1 cellular context compared by ENCODE assay signal in the genomic region with DNA sequence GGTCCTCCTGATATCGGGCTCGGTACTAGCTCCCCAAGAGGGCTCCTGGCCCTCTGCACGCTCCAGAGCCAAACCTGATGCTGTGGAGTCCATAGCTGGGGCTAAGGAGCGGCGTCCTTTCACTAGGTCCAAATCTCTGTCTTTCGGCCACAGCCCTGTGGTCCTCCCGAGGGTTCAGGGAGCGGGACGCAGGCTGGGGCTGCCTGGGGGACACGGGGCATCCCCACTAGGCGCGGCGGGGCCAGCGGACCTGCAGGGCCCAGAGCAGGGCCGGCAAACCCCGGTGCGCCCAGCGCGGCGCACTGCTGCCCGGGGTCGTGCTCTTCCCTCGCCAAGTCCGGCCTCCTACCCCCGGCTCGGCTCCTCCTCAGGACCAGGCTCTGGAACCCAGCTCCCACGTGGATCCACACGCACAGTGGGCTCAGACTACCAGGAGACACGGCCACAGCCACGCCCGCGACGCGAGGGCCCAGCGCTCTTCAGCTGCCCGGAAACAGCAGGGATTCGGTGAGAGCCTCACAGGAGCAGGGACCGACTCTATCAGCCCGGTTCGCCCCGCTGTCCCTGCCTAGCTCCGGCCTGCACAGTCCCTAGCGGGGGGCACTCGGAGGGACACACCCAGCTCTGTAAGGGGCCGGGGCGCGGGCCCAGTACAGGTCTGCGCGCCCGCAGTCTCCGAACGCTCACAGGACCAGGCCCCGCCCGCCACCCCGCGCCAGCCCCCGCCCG.
TF ChIP-seq lines count a peak whose summit lies in the region.

No MANE protein-coding gene starts in this region.

TF ChIP-seq in HepG2, 621 proteins besides CTCF, POLR2A, EP300 and RAD21 (continued from another document and continues in another):
- TF ChIP-seq, protein P1, sequence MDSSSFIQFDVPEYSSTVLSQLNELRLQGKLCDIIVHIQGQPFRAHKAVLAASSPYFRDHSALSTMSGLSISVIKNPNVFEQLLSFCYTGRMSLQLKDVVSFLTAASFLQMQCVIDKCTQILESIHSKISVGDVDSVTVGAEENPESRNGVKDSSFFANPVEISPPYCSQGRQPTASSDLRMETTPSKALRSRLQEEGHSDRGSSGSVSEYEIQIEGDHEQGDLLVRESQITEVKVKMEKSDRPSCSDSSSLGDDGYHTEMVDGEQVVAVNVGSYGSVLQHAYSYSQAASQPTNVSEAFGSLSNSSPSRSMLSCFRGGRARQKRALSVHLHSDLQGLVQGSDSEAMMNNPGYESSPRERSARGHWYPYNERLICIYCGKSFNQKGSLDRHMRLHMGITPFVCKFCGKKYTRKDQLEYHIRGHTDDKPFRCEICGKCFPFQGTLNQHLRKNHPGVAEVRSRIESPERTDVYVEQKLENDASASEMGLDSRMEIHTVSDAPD (CRISPR knock-in tag; IDR thresholded peaks at IDR 0.05) = no peak; the same call in 1 of the 2 replicates
- TF ChIP-seq, protein P2, sequence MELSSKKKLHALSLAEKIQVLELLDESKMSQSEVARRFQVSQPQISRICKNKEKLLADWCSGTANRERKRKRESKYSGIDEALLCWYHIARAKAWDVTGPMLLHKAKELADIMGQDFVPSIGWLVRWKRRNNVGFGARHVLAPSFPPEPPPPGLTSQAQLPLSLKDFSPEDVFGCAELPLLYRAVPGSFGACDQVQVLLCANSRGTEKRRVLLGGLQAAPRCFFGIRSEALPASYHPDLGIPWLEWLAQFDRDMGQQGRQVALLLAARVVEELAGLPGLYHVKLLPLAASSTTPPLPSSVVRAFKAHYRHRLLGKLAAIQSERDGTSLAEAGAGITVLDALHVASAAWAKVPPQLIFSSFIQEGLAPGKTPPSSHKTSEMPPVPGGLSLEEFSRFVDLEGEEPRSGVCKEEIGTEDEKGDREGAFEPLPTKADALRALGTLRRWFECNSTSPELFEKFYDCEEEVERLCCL (CRISPR knock-in tag; IDR thresholded peaks at IDR 0.05; ENCODE audit: borderline replicate concordance) = no peak
- TF ChIP-seq, protein P3, sequence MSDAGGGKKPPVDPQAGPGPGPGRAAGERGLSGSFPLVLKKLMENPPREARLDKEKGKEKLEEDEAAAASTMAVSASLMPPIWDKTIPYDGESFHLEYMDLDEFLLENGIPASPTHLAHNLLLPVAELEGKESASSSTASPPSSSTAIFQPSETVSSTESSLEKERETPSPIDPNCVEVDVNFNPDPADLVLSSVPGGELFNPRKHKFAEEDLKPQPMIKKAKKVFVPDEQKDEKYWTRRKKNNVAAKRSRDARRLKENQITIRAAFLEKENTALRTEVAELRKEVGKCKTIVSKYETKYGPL (CRISPR knock-in tag; IDR thresholded peaks at IDR 0.05) = no peak
- TF ChIP-seq, protein P4, sequence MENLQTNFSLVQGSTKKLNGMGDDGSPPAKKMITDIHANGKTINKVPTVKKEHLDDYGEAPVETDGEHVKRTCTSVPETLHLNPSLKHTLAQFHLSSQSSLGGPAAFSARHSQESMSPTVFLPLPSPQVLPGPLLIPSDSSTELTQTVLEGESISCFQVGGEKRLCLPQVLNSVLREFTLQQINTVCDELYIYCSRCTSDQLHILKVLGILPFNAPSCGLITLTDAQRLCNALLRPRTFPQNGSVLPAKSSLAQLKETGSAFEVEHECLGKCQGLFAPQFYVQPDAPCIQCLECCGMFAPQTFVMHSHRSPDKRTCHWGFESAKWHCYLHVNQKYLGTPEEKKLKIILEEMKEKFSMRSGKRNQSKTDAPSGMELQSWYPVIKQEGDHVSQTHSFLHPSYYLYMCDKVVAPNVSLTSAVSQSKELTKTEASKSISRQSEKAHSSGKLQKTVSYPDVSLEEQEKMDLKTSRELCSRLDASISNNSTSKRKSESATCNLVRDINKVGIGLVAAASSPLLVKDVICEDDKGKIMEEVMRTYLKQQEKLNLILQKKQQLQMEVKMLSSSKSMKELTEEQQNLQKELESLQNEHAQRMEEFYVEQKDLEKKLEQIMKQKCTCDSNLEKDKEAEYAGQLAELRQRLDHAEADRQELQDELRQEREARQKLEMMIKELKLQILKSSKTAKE (CRISPR knock-in tag; IDR thresholded peaks at IDR 0.05; ENCODE audit: borderline replicate concordance) = no peak
- TF ChIP-seq, protein P5, sequence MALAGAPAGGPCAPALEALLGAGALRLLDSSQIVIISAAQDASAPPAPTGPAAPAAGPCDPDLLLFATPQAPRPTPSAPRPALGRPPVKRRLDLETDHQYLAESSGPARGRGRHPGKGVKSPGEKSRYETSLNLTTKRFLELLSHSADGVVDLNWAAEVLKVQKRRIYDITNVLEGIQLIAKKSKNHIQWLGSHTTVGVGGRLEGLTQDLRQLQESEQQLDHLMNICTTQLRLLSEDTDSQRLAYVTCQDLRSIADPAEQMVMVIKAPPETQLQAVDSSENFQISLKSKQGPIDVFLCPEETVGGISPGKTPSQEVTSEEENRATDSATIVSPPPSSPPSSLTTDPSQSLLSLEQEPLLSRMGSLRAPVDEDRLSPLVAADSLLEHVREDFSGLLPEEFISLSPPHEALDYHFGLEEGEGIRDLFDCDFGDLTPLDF (CRISPR knock-in tag; IDR thresholded peaks at IDR 0.05) = no peak
- TF ChIP-seq JUND (CRISPR knock-in tag; IDR thresholded peaks at IDR 0.05) = no peak
- no peak for TF ChIP-seq ZNF777 (CRISPR knock-in tag; IDR thresholded peaks at IDR 0.05)
- TF ChIP-seq ZSCAN9 (CRISPR knock-in tag; IDR thresholded peaks at IDR 0.05; ENCODE audit: borderline replicate concordance) = no peak
- no peak for TF ChIP-seq U2AF2 (IDR thresholded peaks at IDR 0.05; ENCODE audit: low read depth, low read length)
- TF ChIP-seq, protein P6, sequence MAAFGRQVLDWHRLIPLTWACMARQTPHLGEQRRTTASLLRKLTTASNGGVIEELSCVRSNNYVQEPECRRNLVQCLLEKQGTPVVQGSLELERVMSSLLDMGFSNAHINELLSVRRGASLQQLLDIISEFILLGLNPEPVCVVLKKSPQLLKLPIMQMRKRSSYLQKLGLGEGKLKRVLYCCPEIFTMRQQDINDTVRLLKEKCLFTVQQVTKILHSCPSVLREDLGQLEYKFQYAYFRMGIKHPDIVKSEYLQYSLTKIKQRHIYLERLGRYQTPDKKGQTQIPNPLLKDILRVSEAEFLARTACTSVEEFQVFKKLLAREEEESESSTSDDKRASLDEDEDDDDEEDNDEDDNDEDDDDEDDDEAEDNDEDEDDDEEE (CRISPR knock-in tag; IDR thresholded peaks at IDR 0.05) = no peak; the same call in 1 of the 2 replicates
- TF ChIP-seq ELF1 (CRISPR knock-in tag; IDR thresholded peaks at IDR 0.05) = 0 out of 2 replicates have a peak, but pooled peaks have one; percentile 19
- no peak for TF ChIP-seq BRCA1 (CRISPR knock-in tag; IDR thresholded peaks at IDR 0.05)
- TF ChIP-seq ZNF225 (CRISPR knock-in tag; IDR thresholded peaks at IDR 0.05) = peak; percentile 61; the same call in 1 of the 2 replicates
- no peak for TF ChIP-seq NKX3-1 (CRISPR knock-in tag; IDR thresholded peaks at IDR 0.05)
- TF ChIP-seq JUNB (CRISPR knock-in tag; IDR thresholded peaks at IDR 0.05; ENCODE audit: borderline replicate concordance) = no peak
- TF ChIP-seq, protein P7, sequence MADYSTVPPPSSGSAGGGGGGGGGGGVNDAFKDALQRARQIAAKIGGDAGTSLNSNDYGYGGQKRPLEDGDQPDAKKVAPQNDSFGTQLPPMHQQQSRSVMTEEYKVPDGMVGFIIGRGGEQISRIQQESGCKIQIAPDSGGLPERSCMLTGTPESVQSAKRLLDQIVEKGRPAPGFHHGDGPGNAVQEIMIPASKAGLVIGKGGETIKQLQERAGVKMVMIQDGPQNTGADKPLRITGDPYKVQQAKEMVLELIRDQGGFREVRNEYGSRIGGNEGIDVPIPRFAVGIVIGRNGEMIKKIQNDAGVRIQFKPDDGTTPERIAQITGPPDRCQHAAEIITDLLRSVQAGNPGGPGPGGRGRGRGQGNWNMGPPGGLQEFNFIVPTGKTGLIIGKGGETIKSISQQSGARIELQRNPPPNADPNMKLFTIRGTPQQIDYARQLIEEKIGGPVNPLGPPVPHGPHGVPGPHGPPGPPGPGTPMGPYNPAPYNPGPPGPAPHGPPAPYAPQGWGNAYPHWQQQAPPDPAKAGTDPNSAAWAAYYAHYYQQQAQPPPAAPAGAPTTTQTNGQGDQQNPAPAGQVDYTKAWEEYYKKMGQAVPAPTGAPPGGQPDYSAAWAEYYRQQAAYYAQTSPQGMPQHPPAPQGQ (CRISPR knock-in tag; IDR thresholded peaks at IDR 0.05; ENCODE audit: borderline replicate concordance) = no peak
- TF ChIP-seq, protein P8, sequence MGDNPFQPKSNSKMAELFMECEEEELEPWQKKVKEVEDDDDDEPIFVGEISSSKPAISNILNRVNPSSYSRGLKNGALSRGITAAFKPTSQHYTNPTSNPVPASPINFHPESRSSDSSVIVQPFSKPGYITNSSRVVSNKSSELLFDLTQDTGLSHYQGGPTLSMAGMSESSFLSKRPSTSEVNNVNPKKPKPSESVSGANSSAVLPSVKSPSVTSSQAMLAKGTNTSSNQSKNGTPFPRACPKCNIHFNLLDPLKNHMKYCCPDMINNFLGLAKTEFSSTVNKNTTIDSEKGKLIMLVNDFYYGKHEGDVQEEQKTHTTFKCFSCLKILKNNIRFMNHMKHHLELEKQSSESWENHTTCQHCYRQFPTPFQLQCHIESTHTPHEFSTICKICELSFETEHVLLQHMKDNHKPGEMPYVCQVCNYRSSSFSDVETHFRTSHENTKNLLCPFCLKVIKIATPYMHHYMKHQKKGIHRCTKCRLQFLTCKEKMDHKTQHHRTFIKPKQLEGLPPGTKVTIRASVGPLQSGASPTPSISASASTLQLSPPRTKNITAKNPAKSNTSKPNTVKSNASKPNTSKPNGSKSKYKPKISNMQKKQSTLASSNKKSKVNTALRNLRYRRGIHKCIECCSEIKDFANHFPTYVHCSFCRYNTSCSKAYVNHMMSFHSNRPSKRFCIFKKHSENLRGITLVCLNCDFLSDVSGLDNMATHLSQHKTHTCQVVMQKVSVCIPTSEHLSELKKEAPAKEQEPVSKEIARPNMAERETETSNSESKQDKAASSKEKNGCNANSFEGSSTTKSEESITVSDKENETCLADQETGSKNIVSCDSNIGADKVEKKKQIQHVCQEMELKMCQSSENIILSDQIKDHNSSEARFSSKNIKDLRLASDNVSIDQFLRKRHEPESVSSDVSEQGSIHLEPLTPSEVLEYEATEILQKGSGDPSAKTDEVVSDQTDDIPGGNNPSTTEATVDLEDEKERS (CRISPR knock-in tag; IDR thresholded peaks at IDR 0.05) = no peak; the same call in 1 of the 2 replicates
- no peak; the same call in 1 of the 2 replicates for TF ChIP-seq NFKB2 (CRISPR knock-in tag; IDR thresholded peaks at IDR 0.05; ENCODE audit: borderline replicate concordance)
- no peak for TF ChIP-seq ZNF660 (CRISPR knock-in tag; IDR thresholded peaks at IDR 0.05; ENCODE audit: borderline replicate concordance, low read depth)
- no peak for TF ChIP-seq ZNF672 (CRISPR knock-in tag; IDR thresholded peaks at IDR 0.05)
- TF ChIP-seq, protein P9, sequence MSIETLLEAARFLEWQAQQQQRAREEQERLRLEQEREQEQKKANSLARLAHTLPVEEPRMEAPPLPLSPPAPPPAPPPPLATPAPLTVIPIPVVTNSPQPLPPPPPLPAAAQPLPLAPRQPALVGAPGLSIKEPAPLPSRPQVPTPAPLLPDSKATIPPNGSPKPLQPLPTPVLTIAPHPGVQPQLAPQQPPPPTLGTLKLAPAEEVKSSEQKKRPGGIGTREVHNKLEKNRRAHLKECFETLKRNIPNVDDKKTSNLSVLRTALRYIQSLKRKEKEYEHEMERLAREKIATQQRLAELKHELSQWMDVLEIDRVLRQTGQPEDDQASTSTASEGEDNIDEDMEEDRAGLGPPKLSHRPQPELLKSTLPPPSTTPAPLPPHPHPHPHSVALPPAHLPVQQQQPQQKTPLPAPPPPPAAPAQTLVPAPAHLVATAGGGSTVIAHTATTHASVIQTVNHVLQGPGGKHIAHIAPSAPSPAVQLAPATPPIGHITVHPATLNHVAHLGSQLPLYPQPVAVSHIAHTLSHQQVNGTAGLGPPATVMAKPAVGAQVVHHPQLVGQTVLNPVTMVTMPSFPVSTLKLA (IDR thresholded peaks at IDR 0.05) = no peak
- TF ChIP-seq, protein P10, sequence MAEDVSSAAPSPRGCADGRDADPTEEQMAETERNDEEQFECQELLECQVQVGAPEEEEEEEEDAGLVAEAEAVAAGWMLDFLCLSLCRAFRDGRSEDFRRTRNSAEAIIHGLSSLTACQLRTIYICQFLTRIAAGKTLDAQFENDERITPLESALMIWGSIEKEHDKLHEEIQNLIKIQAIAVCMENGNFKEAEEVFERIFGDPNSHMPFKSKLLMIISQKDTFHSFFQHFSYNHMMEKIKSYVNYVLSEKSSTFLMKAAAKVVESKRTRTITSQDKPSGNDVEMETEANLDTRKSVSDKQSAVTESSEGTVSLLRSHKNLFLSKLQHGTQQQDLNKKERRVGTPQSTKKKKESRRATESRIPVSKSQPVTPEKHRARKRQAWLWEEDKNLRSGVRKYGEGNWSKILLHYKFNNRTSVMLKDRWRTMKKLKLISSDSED (CRISPR knock-in tag; IDR thresholded peaks at IDR 0.05) = no peak
- no peak for TF ChIP-seq PTBP1 (IDR thresholded peaks at IDR 0.05; ENCODE audit: low read depth, low read length, poor library complexity, severe bottlenecking)
- peak; percentile 27; the same call in 1 of the 2 replicates for TF ChIP-seq ZNF761 (CRISPR knock-in tag; conservative IDR thresholded peaks at IDR 0.05)
- TF ChIP-seq, protein P11, sequence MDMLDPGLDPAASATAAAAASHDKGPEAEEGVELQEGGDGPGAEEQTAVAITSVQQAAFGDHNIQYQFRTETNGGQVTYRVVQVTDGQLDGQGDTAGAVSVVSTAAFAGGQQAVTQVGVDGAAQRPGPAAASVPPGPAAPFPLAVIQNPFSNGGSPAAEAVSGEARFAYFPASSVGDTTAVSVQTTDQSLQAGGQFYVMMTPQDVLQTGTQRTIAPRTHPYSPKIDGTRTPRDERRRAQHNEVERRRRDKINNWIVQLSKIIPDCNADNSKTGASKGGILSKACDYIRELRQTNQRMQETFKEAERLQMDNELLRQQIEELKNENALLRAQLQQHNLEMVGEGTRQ (IDR thresholded peaks at IDR 0.05; ENCODE audit: low read depth, low read length) = no peak
- TF ChIP-seq, protein P11 (CRISPR knock-in tag; IDR thresholded peaks at IDR 0.05; ENCODE audit: borderline replicate concordance) = no peak
- 0 out of 2 replicates have a peak, but pooled peaks have one; percentile 52 for TF ChIP-seq ZFP41 (CRISPR knock-in tag; IDR thresholded peaks at IDR 0.05; ENCODE audit: borderline replicate concordance)
- TF ChIP-seq HNF4A (CRISPR knock-in tag; IDR thresholded peaks at IDR 0.05) = no peak
- no peak for TF ChIP-seq CHD2 (IDR thresholded peaks at IDR 0.05; ENCODE audit: low read depth, low read length)
- TF ChIP-seq SOX13 (IDR thresholded peaks at IDR 0.05) = no peak
- TF ChIP-seq SOX13 (CRISPR knock-in tag; conservative IDR thresholded peaks at IDR 0.05 in 1 of 2, IDR thresholded peaks at IDR 0.05 in 1 of 2) = no peak
- TF ChIP-seq, protein P12, sequence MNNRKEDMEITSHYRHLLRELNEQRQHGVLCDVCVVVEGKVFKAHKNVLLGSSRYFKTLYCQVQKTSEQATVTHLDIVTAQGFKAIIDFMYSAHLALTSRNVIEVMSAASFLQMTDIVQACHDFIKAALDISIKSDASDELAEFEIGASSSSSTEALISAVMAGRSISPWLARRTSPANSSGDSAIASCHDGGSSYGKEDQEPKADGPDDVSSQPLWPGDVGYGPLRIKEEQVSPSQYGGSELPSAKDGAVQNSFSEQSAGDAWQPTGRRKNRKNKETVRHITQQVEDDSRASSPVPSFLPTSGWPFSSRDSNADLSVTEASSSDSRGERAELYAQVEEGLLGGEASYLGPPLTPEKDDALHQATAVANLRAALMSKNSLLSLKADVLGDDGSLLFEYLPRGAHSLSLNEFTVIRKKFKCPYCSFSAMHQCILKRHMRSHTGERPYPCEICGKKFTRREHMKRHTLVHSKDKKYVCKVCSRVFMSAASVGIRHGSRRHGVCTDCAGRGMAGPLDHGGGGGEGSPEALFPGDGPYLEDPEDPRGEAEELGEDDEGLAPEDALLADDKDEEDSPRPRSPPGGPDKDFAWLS (CRISPR knock-in tag; IDR thresholded peaks at IDR 0.05; ENCODE audit: borderline replicate concordance) = no peak
